ENCODE assay signal across 8 cellular contexts in genomic region chr3:132416807-132417694, GRCh38. TPM values are rescaled to one million over a fixed set of nuclear protein-coding genes. Genes with fewer than 3 reads are reported as not detected.
A peak's percentile ranks its signal among the peaks of the same experiment; 100 is the strongest.
DNase-seq lines count a peak whose midpoint lies in the region; ATAC-seq and TF ChIP-seq lines count a peak whose summit lies in the region.

DNAJC13 (plus strand) TSS chr3:132417502; CDS start chr3:132434551, 17,049 bp downstream.

- no peaks in the 10 kb centered on the region for H3K27me3 ChIP-seq in SU-DHL-6 (ENCODE audit: low read length)
- H3K27me3 ChIP-seq in ovary, result no peaks in the 10 kb centered on the region
- H3K27me3 ChIP-seq in thymus (ENCODE audit: control insufficient read depth, insufficient read depth), result no peaks in the 10 kb centered on the region

- H3K36me3 ChIP-seq in SU-DHL-6 (ENCODE audit: low read length) (no peaks in the 10 kb centered on the region), ovary (no peaks in the 10 kb centered on the region), thymus (ENCODE audit: control insufficient read depth, insufficient read depth) (no peaks in the 10 kb centered on the region)

- WGBS in ovary, 3 donors, result 1% methylated on average over 48 to 63 of the region's 63 CpGs
- 2% methylated on average over 63 of the region's 63 CpGs for WGBS in thymus

- no peak for TF ChIP-seq CTCF in GM12865 (IDR thresholded peaks at IDR 0.05; ENCODE audit: insufficient read depth, low read depth, low read length, missing control alignments)
- TF ChIP-seq CTCF in SU-DHL-6 (IDR thresholded peaks at IDR 0.05; ENCODE audit: insufficient read depth, low read length, poor library complexity, severe bottlenecking), result no peak
- TF ChIP-seq CTCF in ovary (IDR thresholded peaks at IDR 0.05), result no peak

- intact Hi-C loops in Right ventricle myocardium superior (cut with DNase I), result no loop called here
- intact Hi-C loops in ovary (cut with DNase I), result no loop called here

- POLR2A ChIA-PET in activated naive CD8-positive, alpha-beta T cell treated with anti-CD3 and anti-CD28 coated beads, Interleukin-2, amount 10 ng/mL, durations not matched to agents 7 days and 5 days (lab: Charles Lee), result interaction anchor here (0.6 to 2.3 kb wide), 13 partner anchors 9 to 1391 kb away, joined by 3 to 8 read pairs (median 3); partner anchors contain the start of genes ASTE1, CDV3, NEK11 and UBA5

- peak within 1 kb of the TSS; percentile 99 for H3K4me3 Mint-ChIP-seq in activated naive CD8-positive, alpha-beta T cell treated with anti-CD3 and anti-CD28 coated beads, Interleukin-2, amount 10 ng/mL, durations not matched to agents 7 days and 5 days

- DNase-seq in GM12865 (ENCODE audit: low read depth) (peak; percentile 94), NCI-H128 (lab: John Stamatoyannopoulos, UW; ENCODE audit: unreplicated experiment) (peak; percentile 93), Right ventricle myocardium superior (peak; percentile 96), ovary (peak; percentile 92 to 95 (median 93))
- peak; percentile 95 for DNase-seq in activated naive CD8-positive, alpha-beta T cell treated with anti-CD3 and anti-CD28 coated beads, Interleukin-2, amount 10 ng/mL, durations not matched to agents 7 days and 5 days

- H2AFZ ChIP-seq in SU-DHL-6 (ENCODE audit: low read depth, low read length, severe bottlenecking), result peak within 1 kb of the TSS; percentile 81

- TF ChIP-seq POLR2A in ovary (IDR thresholded peaks at IDR 0.05), result peak; percentile 42

- H3K9me3 ChIP-seq in SU-DHL-6 (ENCODE audit: insufficient read depth, low read length), result no peaks in the 10 kb centered on the region
- H3K9me3 ChIP-seq in ovary, result no peaks in the 10 kb centered on the region
- no peaks in the 10 kb centered on the region for H3K9me3 ChIP-seq in thymus (ENCODE audit: control insufficient read depth)

- H3K4me1 ChIP-seq in ovary (ENCODE audit: insufficient read depth), result no peaks in the 10 kb centered on the region
- no peaks in the 10 kb centered on the region for H3K4me1 ChIP-seq in thymus (ENCODE audit: control insufficient read depth, insufficient read depth, low read length)

- no peaks in the 10 kb centered on the region for H3K9me2 ChIP-seq in SU-DHL-6 (replicated peaks; ENCODE audit: insufficient read depth, low read length)

- no peak for TF ChIP-seq EP300 in ovary (IDR thresholded peaks at IDR 0.05)

- peak within 1 kb of the TSS; percentile 98 for H3K27ac Mint-ChIP-seq in activated naive CD8-positive, alpha-beta T cell treated with anti-CD3 and anti-CD28 coated beads, Interleukin-2, amount 10 ng/mL, durations not matched to agents 7 days and 5 days

- peaks cover 5% of the 10 kb centered on the region; the same call in 1 of the 2 replicates for H3F3A ChIP-seq in SU-DHL-6 (ENCODE audit: insufficient read depth)

- H3K27me3 Mint-ChIP-seq in activated naive CD8-positive, alpha-beta T cell treated with anti-CD3 and anti-CD28 coated beads, Interleukin-2, amount 10 ng/mL, durations not matched to agents 7 days and 5 days, result no peaks in the 10 kb centered on the region

- peak within 1 kb of the TSS; percentile 85 for H3K4me2 ChIP-seq in SU-DHL-6 (ENCODE audit: low read depth, low read length, poor library complexity, severe bottlenecking)

- H3K27ac ChIP-seq in SU-DHL-6 (ENCODE audit: low read depth, low read length) (peak within 1 kb of the TSS; percentile 63), ovary (peak within 1 kb of the TSS; percentile 47 to 78), thymus (ENCODE audit: low read depth) (peak within 1 kb of the TSS; percentile 95)

- peaks cover 26% of the 10 kb centered on the region for H3K4me1 Mint-ChIP-seq in activated naive CD8-positive, alpha-beta T cell treated with anti-CD3 and anti-CD28 coated beads, Interleukin-2, amount 10 ng/mL, durations not matched to agents 7 days and 5 days

- peak within 1 kb of the TSS; percentile 89 for H3K9ac ChIP-seq in SU-DHL-6 (ENCODE audit: low read length)

- H3K79me2 ChIP-seq in SU-DHL-6 (ENCODE audit: insufficient read depth, low read length), result peaks cover 41% of the 10 kb centered on the region

- no peaks in the 10 kb centered on the region for H4K20me1 ChIP-seq in SU-DHL-6 (ENCODE audit: low read depth, low read length)

- H3K36me3 Mint-ChIP-seq in activated naive CD8-positive, alpha-beta T cell treated with anti-CD3 and anti-CD28 coated beads, Interleukin-2, amount 10 ng/mL, durations not matched to agents 7 days and 5 days, result peaks cover 12% of the 10 kb centered on the region

- H3K4me3 ChIP-seq in GM12865 (ENCODE audit: low read depth, low read length) (peak within 1 kb of the TSS; percentile 96), SU-DHL-6 (ENCODE audit: insufficient read depth, low read length, poor library complexity, severe bottlenecking) (peak within 1 kb of the TSS; percentile 75), ovary (peak within 1 kb of the TSS; percentile 86), thymus (ENCODE audit: low read length) (peak within 1 kb of the TSS; percentile 98)

- ATAC-seq in HG02759 (IDR thresholded peaks at IDR 0.05; ENCODE audit: unreplicated experiment), result peak; percentile 94
- peak; percentile 96 for ATAC-seq in activated naive CD8-positive, alpha-beta T cell treated with anti-CD3 and anti-CD28 coated beads, Interleukin-2, amount 10 ng/mL, durations not matched to agents 7 days and 5 days (ENCODE audit: low read depth)
- peak; percentile 99 for ATAC-seq in Right ventricle myocardium superior (ENCODE audit: poor library complexity)

- no peaks in the 10 kb centered on the region for H3K9me3 Mint-ChIP-seq in activated naive CD8-positive, alpha-beta T cell treated with anti-CD3 and anti-CD28 coated beads, Interleukin-2, amount 10 ng/mL, durations not matched to agents 7 days and 5 days

RNA-seq across cellular contexts. Expression of gene DNAJC13, which starts in this region (rescaled TPM):
- total RNA-seq in activated naive CD8-positive, alpha-beta T cell treated with anti-CD3 and anti-CD28 coated beads, Interleukin-2, amount 10 ng/mL, durations not matched to agents 7 days and 5 days, result 10 to 100 TPM; 38.5 to 40.4 TPM
- 25.7 TPM for total RNA-seq in Right ventricle myocardium superior
- 10 to 100 TPM; 29.2 to 39.9 (median 30.3) TPM for total RNA-seq in ovary
- polyA plus RNA-seq in ovary, result 10 to 100 TPM; 10.3 to 19.1 TPM
- polyA plus RNA-seq in thymus, result 9.9 TPM

Comparison
In these comparisons a context has a peak if more than half of its experiments do, and no peak if none do; other contexts are left out.
1. Peak in every context shown above with its lines: DNase-seq, ATAC-seq, H3K4me3 ChIP-seq and H3K27ac ChIP-seq.